ENCODE assay signal across 24 cellular contexts in genomic region chr13:113267642-113268405, GRCh38. TPM values are rescaled to one million over a fixed set of nuclear protein-coding genes. Genes with fewer than 3 reads are reported as not detected.
A peak's percentile ranks its signal among the peaks of the same experiment; 100 is the strongest.
DNase-seq lines count a peak whose midpoint lies in the region; ATAC-seq, FAIRE-seq and TF ChIP-seq lines count a peak whose summit lies in the region.
"Had no signal": no experiment of that assay in that cellular context is flagged by ENCODE, and none has a peak within 500 bp of the region (broad histone marks: within the 10 kb centered on the region; RNA-seq: fewer than 3 reads in every experiment).

No MANE protein-coding gene starts in this region.

- H4K5ac ChIP-seq in mesendoderm (ENCODE audit: low read length) = no peak overlapping the region

- H2BK120ac ChIP-seq in mesendoderm (ENCODE audit: low read depth, low read length) = no peak overlapping the region

- no peak overlapping the region for H2BK5ac ChIP-seq in mesendoderm (ENCODE audit: low read length)

- H2BK15ac ChIP-seq in mesendoderm (replicated peaks; ENCODE audit: low read depth) = no peak overlapping the region

- no peak overlapping the region for H3K27ac ChIP-seq in mesendoderm (ENCODE audit: low read depth, low read length)
- no peak overlapping the region for H3K27ac ChIP-seq in upper lobe of left lung
- H3K27ac ChIP-seq: GM23248, ovary, sigmoid colon had no signal

- H3K9me3 Mint-ChIP-seq in activated naive CD4-positive, alpha-beta T cell treated with anti-CD3 and anti-CD28 coated beads, Interleukin-2, amount 10 ng/mL, durations not matched to agents 7 days and 5 days = no peaks in the 10 kb centered on the region
- H3K9me3 Mint-ChIP-seq in activated naive CD8-positive, alpha-beta T cell treated with anti-CD3 and anti-CD28 coated beads, Interleukin-2, amount 10 ng/mL, durations not matched to agents 7 days and 5 days = no peaks in the 10 kb centered on the region
- H3K9me3 Mint-ChIP-seq: activated T-helper 2 cell treated with anti-CD3 and anti-CD28 coated beads, Interferon-gamma antibody, Interleukin-2, Interleukin-4, amounts not matched to agents 10 μg/mL and 5 μg/mL and 100 μg/mL, durations not matched to agents 14 hours and 24 hours and 36 hours; naive thymus-derived CD4-positive, alpha-beta T cell had no signal

- no peak overlapping the region for H3K9ac ChIP-seq in mesendoderm (ENCODE audit: low read length)
- H3K9ac ChIP-seq: GM23248 had no signal

- no peak for DNase-seq in activated naive CD4-positive, alpha-beta T cell treated with anti-CD3 and anti-CD28 coated beads, Interleukin-2, amount 10 ng/mL, durations not matched to agents 7 days and 5 days
- no peak for DNase-seq in activated naive CD4-positive, alpha-beta T cell (lab: John Stamatoyannopoulos, UW)
- DNase-seq in activated naive CD8-positive, alpha-beta T cell treated with anti-CD3 and anti-CD28 coated beads, Interleukin-2, amount 10 ng/mL, durations not matched to agents 7 days and 5 days = no peak
- DNase-seq in mesendoderm (peak; percentile 7), upper lobe of left lung (peak in 1 of 2 donors; percentile 64), NCI-H128 (lab: John Stamatoyannopoulos, UW; ENCODE audit: unreplicated experiment) (no peak), GM19239 (ENCODE audit: insufficient read length, low spot score) (no peak), cerebellar nuclear complex (lab: John Stamatoyannopoulos, UW) (no peak)
- DNase-seq: amniotic stem cell; EL; glutamatergic neuron; GM23248; naive thymus-derived CD4-positive, alpha-beta T cell; NCI-H1092; NCI-H2081 treated with DMSO at 0.1 percent for 48 hours; NCI-H446; OCI-M1; ovary; SIG-M5; sigmoid colon; T-helper 1 cell had no signal

- peak; percentile 26 for ATAC-seq in activated naive CD8-positive, alpha-beta T cell treated with anti-CD3 and anti-CD28 coated beads, Interleukin-2, amount 10 ng/mL, durations not matched to agents 7 days and 5 days (ENCODE audit: low read depth)
- ATAC-seq in upper lobe of left lung (ENCODE audit: low FRiP score in 2 of 2) = peak; percentile 25 to 55
- ATAC-seq: naive thymus-derived CD4-positive, alpha-beta T cell had no signal

- H2AK5ac ChIP-seq in mesendoderm (ENCODE audit: low read length) = no peak overlapping the region

- no peak for TF ChIP-seq EP300 in upper lobe of left lung (IDR thresholded peaks at IDR 0.05)

- TF ChIP-seq CTCF in upper lobe of left lung (IDR thresholded peaks at IDR 0.05) = no peak

- no peak overlapping the region for H3K56ac ChIP-seq in mesendoderm (ENCODE audit: low read length)

- H3K18ac ChIP-seq in mesendoderm (ENCODE audit: low read length) = no peak overlapping the region

- H3K27me3 Mint-ChIP-seq in activated naive CD4-positive, alpha-beta T cell treated with anti-CD3 and anti-CD28 coated beads, Interleukin-2, amount 10 ng/mL, durations not matched to agents 7 days and 5 days = no peaks in the 10 kb centered on the region
- no peaks in the 10 kb centered on the region for H3K27me3 Mint-ChIP-seq in activated naive CD8-positive, alpha-beta T cell treated with anti-CD3 and anti-CD28 coated beads, Interleukin-2, amount 10 ng/mL, durations not matched to agents 7 days and 5 days
- H3K27me3 Mint-ChIP-seq: naive thymus-derived CD4-positive, alpha-beta T cell had no signal

- no peak for FAIRE-seq in GM19239 (lab: Jason Lieb, UNC)
- FAIRE-seq: bronchial epithelial cell, endometrium had no signal

- H3K36me3 ChIP-seq in mesendoderm (ENCODE audit: control insufficient read depth, insufficient read depth, low read length) (peaks cover 3% of the 10 kb centered on the region), upper lobe of left lung (peaks cover 0 to 30% (median 16%) of the 10 kb centered on the region in 4 donors)
- H3K36me3 ChIP-seq: ovary had no signal

- H3K4me2 ChIP-seq in mesendoderm (ENCODE audit: low read length) = no peak overlapping the region

- H3K36me3 Mint-ChIP-seq in activated naive CD4-positive, alpha-beta T cell treated with anti-CD3 and anti-CD28 coated beads, Interleukin-2, amount 10 ng/mL, durations not matched to agents 7 days and 5 days = peaks cover 12% of the 10 kb centered on the region
- peaks cover 13% of the 10 kb centered on the region for H3K36me3 Mint-ChIP-seq in activated naive CD8-positive, alpha-beta T cell treated with anti-CD3 and anti-CD28 coated beads, Interleukin-2, amount 10 ng/mL, durations not matched to agents 7 days and 5 days

- no peak overlapping the region for H3K4ac ChIP-seq in mesendoderm (ENCODE audit: low read depth, low read length)

- H3K27me3 ChIP-seq in mesendoderm (ENCODE audit: insufficient read depth, low read length, poor library complexity) = no peaks in the 10 kb centered on the region
- H3K27me3 ChIP-seq in upper lobe of left lung = no peaks in the 10 kb centered on the region
- H3K27me3 ChIP-seq: ovary, sigmoid colon had no signal

- CTCF ChIA-PET in activated naive CD4-positive, alpha-beta T cell treated with anti-CD3 and anti-CD28 coated beads, Interleukin-2, amount 10 ng/mL, durations not matched to agents 7 days and 5 days (lab: Charles Lee) = no interaction called here

- no peaks in the 10 kb centered on the region for H3K9me3 ChIP-seq in upper lobe of left lung
- H3K9me3 ChIP-seq: ovary, sigmoid colon had no signal

- no peak overlapping the region for H3K4me3 Mint-ChIP-seq in activated naive CD4-positive, alpha-beta T cell treated with anti-CD3 and anti-CD28 coated beads, Interleukin-2, amount 10 ng/mL, durations not matched to agents 7 days and 5 days
- no peak overlapping the region for H3K4me3 Mint-ChIP-seq in activated naive CD8-positive, alpha-beta T cell treated with anti-CD3 and anti-CD28 coated beads, Interleukin-2, amount 10 ng/mL, durations not matched to agents 7 days and 5 days

- H3K4me1 ChIP-seq in mesendoderm (ENCODE audit: control insufficient read depth, low read depth, low read length) = no peaks in the 10 kb centered on the region
- H3K4me1 ChIP-seq in upper lobe of left lung = no peaks in the 10 kb centered on the region
- H3K4me1 ChIP-seq: sigmoid colon had no signal

- H3K79me1 ChIP-seq in mesendoderm (ENCODE audit: low read length) = no peaks in the 10 kb centered on the region

- no peak for TF ChIP-seq POLR2A in upper lobe of left lung (IDR thresholded peaks at IDR 0.05)

- H3K4me1 Mint-ChIP-seq in activated naive CD4-positive, alpha-beta T cell treated with anti-CD3 and anti-CD28 coated beads, Interleukin-2, amount 10 ng/mL, durations not matched to agents 7 days and 5 days = no peaks in the 10 kb centered on the region
- no peaks in the 10 kb centered on the region for H3K4me1 Mint-ChIP-seq in activated naive CD8-positive, alpha-beta T cell treated with anti-CD3 and anti-CD28 coated beads, Interleukin-2, amount 10 ng/mL, durations not matched to agents 7 days and 5 days
- H3K4me1 Mint-ChIP-seq: naive thymus-derived CD4-positive, alpha-beta T cell had no signal

- H4K8ac ChIP-seq in mesendoderm (ENCODE audit: low read depth, low read length) = no peak overlapping the region

- no peak overlapping the region for H3K23ac ChIP-seq in mesendoderm (ENCODE audit: low read length)

- POLR2A ChIA-PET in activated naive CD8-positive, alpha-beta T cell treated with anti-CD3 and anti-CD28 coated beads, Interleukin-2, amount 10 ng/mL, durations not matched to agents 7 days and 5 days (lab: Charles Lee) = no interaction called here

- WGBS in mesendoderm (ENCODE audit: extremely low coverage, insufficient coverage, low lambda C conversion rate) = no CpG with 5 or more reads among the region's 20 CpGs
- 90 to 94% methylated on average over 20 of the region's 20 CpGs for WGBS in upper lobe of left lung, 2 donors

- H3K4me3 ChIP-seq in mesendoderm (ENCODE audit: low read length) = no peak overlapping the region
- H3K4me3 ChIP-seq in upper lobe of left lung = no peak overlapping the region
- H3K4me3 ChIP-seq: GM23248, ovary, sigmoid colon had no signal

- peak overlapping the region; percentile 57 for H3K27ac Mint-ChIP-seq in activated naive CD4-positive, alpha-beta T cell treated with anti-CD3 and anti-CD28 coated beads, Interleukin-2, amount 10 ng/mL, durations not matched to agents 7 days and 5 days
- peak overlapping the region; percentile 30 for H3K27ac Mint-ChIP-seq in activated naive CD8-positive, alpha-beta T cell treated with anti-CD3 and anti-CD28 coated beads, Interleukin-2, amount 10 ng/mL, durations not matched to agents 7 days and 5 days
- H3K27ac Mint-ChIP-seq: activated T-helper 2 cell treated with anti-CD3 and anti-CD28 coated beads, Interferon-gamma antibody, Interleukin-2, Interleukin-4, amounts not matched to agents 10 μg/mL and 5 μg/mL and 100 μg/mL, durations not matched to agents 14 hours and 24 hours and 36 hours had no signal

- no peaks in the 10 kb centered on the region for H3K79me2 ChIP-seq in mesendoderm (ENCODE audit: control insufficient read depth, insufficient read depth, low read length)

RNA-seq across cellular contexts. Expression of gene LAMP1, which starts 29.2 kb away (rescaled TPM):
- total RNA-seq in activated naive CD8-positive, alpha-beta T cell treated with anti-CD3 and anti-CD28 coated beads, Interleukin-2, amount 10 ng/mL, durations not matched to agents 7 days and 5 days = 10 to 100 TPM; 90.1 to 96.5 TPM
- polyA plus RNA-seq in mesendoderm (2013, experiment 1 of 2) = 85.0 TPM
- polyA plus RNA-seq in mesendoderm (2013, experiment 2 of 2) = 87.4 TPM
- 100 to 1,000 TPM in 5 of 6 donors, 10 to 100 TPM in 1; 80.7 to 394 (median 236) TPM for total RNA-seq in upper lobe of left lung

RNA-seq across cellular contexts. Expression of gene CUL4A, which starts 58.4 kb away (rescaled TPM):
- total RNA-seq in activated naive CD8-positive, alpha-beta T cell treated with anti-CD3 and anti-CD28 coated beads, Interleukin-2, amount 10 ng/mL, durations not matched to agents 7 days and 5 days = 10 to 100 TPM; 66.0 to 66.3 TPM
- polyA plus RNA-seq in mesendoderm (2013, experiment 1 of 2) = 72.3 TPM
- polyA plus RNA-seq in mesendoderm (2013, experiment 2 of 2) = 73.1 TPM
- total RNA-seq in upper lobe of left lung = 100 to 1,000 TPM in 4 of 6 donors, 10 to 100 TPM in 2; 54.4 to 346 (median 129) TPM

RNA-seq across cellular contexts. Expression of gene PCID2, which starts 59.4 kb away (rescaled TPM):
- total RNA-seq in activated naive CD8-positive, alpha-beta T cell treated with anti-CD3 and anti-CD28 coated beads, Interleukin-2, amount 10 ng/mL, durations not matched to agents 7 days and 5 days = 10 to 100 TPM; 59.3 to 60.8 TPM
- 54.1 TPM for polyA plus RNA-seq in mesendoderm (2013, experiment 1 of 2)
- polyA plus RNA-seq in mesendoderm (2013, experiment 2 of 2) = 53.2 TPM
- total RNA-seq in upper lobe of left lung = 10 to 100 TPM; 30.7 to 62.5 (median 37.1) TPM
